ENCODE assay signal across 17 cellular contexts in genomic region chr11:117837070-117837776, GRCh38. TPM values are rescaled to one million over a fixed set of nuclear protein-coding genes. Genes with fewer than 3 reads are reported as not detected.
DNase-seq lines count a peak whose midpoint lies in the region; ATAC-seq and TF ChIP-seq lines count a peak whose summit lies in the region.
"Had no signal": no experiment of that assay in that cellular context is flagged by ENCODE, and none has a peak within 500 bp of the region (broad histone marks: within the 10 kb centered on the region; RNA-seq: fewer than 3 reads in every experiment).

No MANE protein-coding gene starts in this region.

- peaks cover 0 to 5% (median 0%) of the 10 kb centered on the region in 3 donors for H3K36me3 ChIP-seq in tibial artery
- H3K36me3 ChIP-seq: breast epithelium had no signal

- H3K27ac ChIP-seq in tibial artery: no peak overlapping the region
- H3K27ac ChIP-seq: breast epithelium had no signal

- DNase-seq in activated T-cell treated with anti-CD3 and anti-CD28 coated beads, Interleukin-2, amount 50 U/mL, for 24 hours: peak; percentile 8
- no peak for DNase-seq in activated T-cell treated with anti-CD3 and anti-CD28 coated beads, Interleukin-2, amount 50 U/mL, for 72 hours
- DNase-seq in ecto neural progenitor cell (ENCODE audit: low spot score) (peak; percentile 38), natural killer cell (peak; percentile 11), tibial artery (peak; percentile 12 to 59), OCI-M2 (lab: John Stamatoyannopoulos, UW; ENCODE audit: unreplicated experiment) (no peak), NCI-H1694 (lab: John Stamatoyannopoulos, UW) (no peak), Kasumi-1 (lab: John Stamatoyannopoulos, UW) (no peak)
- DNase-seq: effector memory CD4-positive, alpha-beta T cell; naive thymus-derived CD8-positive, alpha-beta T cell; NCI-H1105 treated with DMSO at 0.1 percent for 48 hours; NK-92 treated with Interleukin-12 subunit alpha and Interleukin-12 subunit beta, amount 100 ng/mL, for 24 hours; stimulated activated CD4-positive, alpha-beta T cell treated with anti-CD3 and anti-CD28 coated beads, Interleukin-4, amount 100 ng/mL, for 24 hours had no signal

- H3K9me3 ChIP-seq in tibial artery: no peaks in the 10 kb centered on the region
- H3K9me3 ChIP-seq: breast epithelium had no signal

- TF ChIP-seq CTCF in natural killer cell (IDR thresholded peaks at IDR 0.05) (no peak), tibial artery (IDR thresholded peaks at IDR 0.05) (no peak)

- intact Hi-C loops in natural killer cell (cut with micrococcal nuclease): no loop called here
- intact Hi-C loops in tibial artery (cut with DNase I; ENCODE audit: low total_unique reads): no loop called here

- peaks cover 7% of the 10 kb centered on the region for H3K4me1 Mint-ChIP-seq in activated T-cell treated with anti-CD3 and anti-CD28 coated beads, Interleukin-2, amount 50 U/mL, for 24 hours (ENCODE audit: low read depth)
- no peaks in the 10 kb centered on the region for H3K4me1 Mint-ChIP-seq in activated T-cell treated with anti-CD3 and anti-CD28 coated beads, Interleukin-2, amount 50 U/mL, for 72 hours (ENCODE audit: low read depth)
- peaks cover 10 to 21% of the 10 kb centered on the region in 2 donors for H3K4me1 Mint-ChIP-seq in natural killer cell

- no peaks in the 10 kb centered on the region for H3K9me3 Mint-ChIP-seq in activated T-cell treated with anti-CD3 and anti-CD28 coated beads, Interleukin-2, amount 50 U/mL, for 24 hours
- H3K9me3 Mint-ChIP-seq in activated T-cell treated with anti-CD3 and anti-CD28 coated beads, Interleukin-2, amount 50 U/mL, for 72 hours: no peaks in the 10 kb centered on the region
- H3K9me3 Mint-ChIP-seq in natural killer cell: no peaks in the 10 kb centered on the region
- H3K9me3 Mint-ChIP-seq: naive thymus-derived CD8-positive, alpha-beta T cell had no signal

- no peak for ATAC-seq in activated T-cell treated with anti-CD3 and anti-CD28 coated beads, Interleukin-2, amount 50 U/mL, for 72 hours (replicated peaks in 1 of 2)
- ATAC-seq in natural killer cell: no peak
- ATAC-seq: GM12878; naive thymus-derived CD8-positive, alpha-beta T cell had no signal

- H3K36me3 Mint-ChIP-seq in activated T-cell treated with anti-CD3 and anti-CD28 coated beads, Interleukin-2, amount 50 U/mL, for 24 hours (ENCODE audit: low read depth): no peaks in the 10 kb centered on the region
- no peaks in the 10 kb centered on the region for H3K36me3 Mint-ChIP-seq in activated T-cell treated with anti-CD3 and anti-CD28 coated beads, Interleukin-2, amount 50 U/mL, for 72 hours (ENCODE audit: insufficient read depth in 2 of 2)
- H3K36me3 Mint-ChIP-seq in natural killer cell: no peaks in the 10 kb centered on the region
- H3K36me3 Mint-ChIP-seq: activated naive CD8-positive, alpha-beta T cell; naive thymus-derived CD8-positive, alpha-beta T cell had no signal

- H3K27me3 Mint-ChIP-seq in activated T-cell treated with anti-CD3 and anti-CD28 coated beads, Interleukin-2, amount 50 U/mL, for 24 hours: no peaks in the 10 kb centered on the region
- no peaks in the 10 kb centered on the region for H3K27me3 Mint-ChIP-seq in activated T-cell treated with anti-CD3 and anti-CD28 coated beads, Interleukin-2, amount 50 U/mL, for 72 hours (ENCODE audit: low read depth)
- peaks cover 0 to 10% of the 10 kb centered on the region in 2 donors for H3K27me3 Mint-ChIP-seq in natural killer cell (ENCODE audit: low read depth in 2 of 2)
- H3K27me3 Mint-ChIP-seq: activated naive CD8-positive, alpha-beta T cell; naive thymus-derived CD8-positive, alpha-beta T cell had no signal

- H3K4me1 ChIP-seq in tibial artery: peaks cover 0 to 2% (median 0%) of the 10 kb centered on the region in 4 donors
- H3K4me1 ChIP-seq: breast epithelium had no signal

- H3K27me3 ChIP-seq in tibial artery: peaks cover 0 to 29% of the 10 kb centered on the region in 2 donors
- H3K27me3 ChIP-seq: breast epithelium had no signal

- no peak overlapping the region for H3K4me3 Mint-ChIP-seq in activated T-cell treated with anti-CD3 and anti-CD28 coated beads, Interleukin-2, amount 50 U/mL, for 24 hours
- no peak overlapping the region for H3K4me3 Mint-ChIP-seq in activated T-cell treated with anti-CD3 and anti-CD28 coated beads, Interleukin-2, amount 50 U/mL, for 72 hours
- H3K4me3 Mint-ChIP-seq in natural killer cell: peak overlapping the region; percentile 40
- H3K4me3 Mint-ChIP-seq: activated naive CD8-positive, alpha-beta T cell had no signal

- no peak overlapping the region for H3K4me3 ChIP-seq in tibial artery
- H3K4me3 ChIP-seq: GM12878 had no signal

- H3K27ac Mint-ChIP-seq in activated T-cell treated with anti-CD3 and anti-CD28 coated beads, Interleukin-2, amount 50 U/mL, for 24 hours: no peak overlapping the region
- H3K27ac Mint-ChIP-seq in activated T-cell treated with anti-CD3 and anti-CD28 coated beads, Interleukin-2, amount 50 U/mL, for 72 hours: no peak overlapping the region
- H3K27ac Mint-ChIP-seq in natural killer cell: peak overlapping the region in 1 of 2 donors; percentile 40
- H3K27ac Mint-ChIP-seq: activated naive CD8-positive, alpha-beta T cell had no signal

RNA-seq across cellular contexts. Expression of gene FXYD2, which starts 12.7 kb away (rescaled TPM):
- 1 to 10 TPM; 2.4 to 3.7 TPM for total RNA-seq in activated T-cell treated with anti-CD3 and anti-CD28 coated beads, Interleukin-2, amount 50 U/mL, for 72 hours
- under 1 TPM in 2 of 3 donors, not detected in 1; 0.75 to 0.78 TPM for total RNA-seq in natural killer cell

RNA-seq across cellular contexts. Expression of gene FXYD6, which starts 39.2 kb away (rescaled TPM):
- total RNA-seq in activated T-cell treated with anti-CD3 and anti-CD28 coated beads, Interleukin-2, amount 50 U/mL, for 72 hours: under 1 TPM; 0.17 to 0.25 TPM
- total RNA-seq in natural killer cell: under 1 TPM in 2 of 3 donors, not detected in 1; 0.20 to 0.90 TPM
- total RNA-seq: naive thymus-derived CD8-positive, alpha-beta T cell; T-helper 1 cell treated with Interleukin-12 subunit alpha and Interleukin-12 subunit beta and Interleukin-4 antibody, amounts not matched to agents 30 ng/mL and 1 ng/mL, for 36 hours had no signal

RNA-seq across cellular contexts. Expression of gene DSCAML1, which starts 40.2 kb away (rescaled TPM):
- 1 to 10 TPM; 1.5 to 2.5 TPM for total RNA-seq in activated T-cell treated with anti-CD3 and anti-CD28 coated beads, Interleukin-2, amount 50 U/mL, for 72 hours
- total RNA-seq in natural killer cell: under 1 TPM in 1 of 3 donors, not detected in 2; 0.66 TPM

Comparison
In these comparisons a context has a peak if more than half of its experiments do, and no peak if none do; other contexts are left out.
1. DNase-seq: peak in activated T-cell treated with anti-CD3 and anti-CD28 coated beads, Interleukin-2, amount 50 U/mL, for 24 hours (single experiment), ecto neural progenitor cell (single experiment), natural killer cell (single experiment) and tibial artery (2 of 2); none in activated T-cell treated with anti-CD3 and anti-CD28 coated beads, Interleukin-2, amount 50 U/mL, for 72 hours (0 of 2), OCI-M2 (single experiment), NCI-H1694 (single experiment) and Kasumi-1 (0 of 2).